ENCODE assay signal across 1 cellular context in genomic region chr2:37599688-37600525, GRCh38.
TF ChIP-seq lines count a peak whose summit lies in the region.

No MANE protein-coding gene starts in this region.

TF ChIP-seq in GM23338, 12 proteins besides CTCF, POLR2A, EP300 and RAD21 (continued from another document):
- no peak for TF ChIP-seq JUNB (IDR thresholded peaks at IDR 0.05; ENCODE audit: unreplicated experiment)
